In the genomic region with DNA sequence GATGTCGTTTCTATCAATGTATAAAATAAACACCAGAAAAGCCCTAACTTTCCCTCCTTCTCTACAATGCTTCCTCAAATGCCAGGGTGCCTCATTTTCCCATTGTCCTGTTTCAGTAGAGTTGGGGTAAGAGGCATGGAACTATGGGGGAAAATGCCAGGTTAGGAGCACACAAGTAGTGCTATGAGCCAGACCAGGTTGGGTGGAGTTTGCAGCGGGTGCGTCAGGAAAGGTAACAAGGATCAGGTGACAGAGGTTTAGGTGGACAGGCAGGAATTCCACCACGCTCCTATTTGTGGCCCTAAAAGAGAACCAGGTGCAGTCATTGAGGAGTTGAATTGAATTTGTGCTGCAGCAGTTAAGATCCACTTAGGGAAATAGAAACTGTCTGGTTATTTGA, we compare ENCODE assay signal across 10 cellular contexts. TPM values are rescaled to one million over a fixed set of nuclear protein-coding genes. Genes with fewer than 3 reads are reported as not detected.
DNase-seq lines count a peak whose midpoint lies in the region; ATAC-seq and TF ChIP-seq lines count a peak whose summit lies in the region.
"Had no signal": no experiment of that assay in that cellular context is flagged by ENCODE, and none has a peak within 500 bp of the region (broad histone marks: within the 10 kb centered on the region; RNA-seq: fewer than 3 reads in every experiment).

No MANE protein-coding gene starts in this region.

- BruUV-seq in PC-9 (replicated peaks; lab: Mats Ljungman, UMichigan) = no TSS peak

- no peak for TF ChIP-seq POLR2A in esophagus squamous epithelium (IDR thresholded peaks at IDR 0.05)

- H3K9me3 Mint-ChIP-seq in activated CD4-positive, alpha-beta T cell treated with anti-CD3 and anti-CD28 coated beads, Interleukin-2, amount 10 ng/mL, durations not matched to agents 24 days and 14 days = no peaks in the 10 kb centered on the region
- H3K9me3 Mint-ChIP-seq in stimulated activated naive CD8-positive, alpha-beta T cell treated with anti-CD3 and anti-CD28 coated beads, Interleukin-15, amount 100 ng/mL, for 72 hours = peaks cover 0 to 6% of the 10 kb centered on the region in 2 donors

- peak overlapping the region; percentile 53 for H3K4me3 Mint-ChIP-seq in activated CD4-positive, alpha-beta T cell treated with anti-CD3 and anti-CD28 coated beads, Interleukin-2, amount 10 ng/mL, durations not matched to agents 24 days and 14 days
- peak overlapping the region; percentile 33 to 36 for H3K4me3 Mint-ChIP-seq in stimulated activated naive CD8-positive, alpha-beta T cell treated with anti-CD3 and anti-CD28 coated beads, Interleukin-15, amount 100 ng/mL, for 72 hours

- peaks cover 69% of the 10 kb centered on the region for H3K36me3 Mint-ChIP-seq in activated CD4-positive, alpha-beta T cell treated with anti-CD3 and anti-CD28 coated beads, Interleukin-2, amount 10 ng/mL, durations not matched to agents 24 days and 14 days (ENCODE audit: low read depth)

- POLR2A ChIA-PET in PC-9 (lab: Charles Lee; ENCODE audit: unreplicated experiment) = interaction anchor here (0.7 kb wide), 1 partner anchor 124 kb away, joined by 3 read pairs; no protein-coding TSS in a partner anchor

- no peak for ATAC-seq in stimulated activated naive CD8-positive, alpha-beta T cell treated with anti-CD3 and anti-CD28 coated beads, Interleukin-15, amount 100 ng/mL, for 72 hours
- ATAC-seq in HG02759 (IDR thresholded peaks at IDR 0.05; ENCODE audit: unreplicated experiment) (no peak), HG03432 (IDR thresholded peaks at IDR 0.05; ENCODE audit: unreplicated experiment) (no peak)

- H3K27ac Mint-ChIP-seq in activated CD4-positive, alpha-beta T cell treated with anti-CD3 and anti-CD28 coated beads, Interleukin-2, amount 10 ng/mL, durations not matched to agents 24 days and 14 days = peak overlapping the region; percentile 86
- H3K27ac Mint-ChIP-seq in stimulated activated naive CD8-positive, alpha-beta T cell treated with anti-CD3 and anti-CD28 coated beads, Interleukin-15, amount 100 ng/mL, for 72 hours = peak overlapping the region; percentile 10 to 96

- H3K36me3 ChIP-seq in PC-9 (ENCODE audit: low read depth) (no peaks in the 10 kb centered on the region), esophagus squamous epithelium (no peaks in the 10 kb centered on the region)

- no peak for TF ChIP-seq CTCF in PC-9 (conservative IDR thresholded peaks at IDR 0.05)
- no peak for TF ChIP-seq CTCF in esophagus squamous epithelium (IDR thresholded peaks at IDR 0.05)

- H3K9me3 ChIP-seq in PC-9 (ENCODE audit: insufficient read depth, low read depth) = no peaks in the 10 kb centered on the region
- H3K9me3 ChIP-seq in esophagus squamous epithelium = no peaks in the 10 kb centered on the region

- CTCF ChIA-PET in PC-9 (lab: Charles Lee) = no interaction called here

- WGBS in esophagus squamous epithelium, 2 donors = 45 to 53% methylated on average over 4 of the region's 4 CpGs

- H3K9me2 ChIP-seq in PC-9 (ENCODE audit: insufficient read depth) = no peaks in the 10 kb centered on the region

- no peak overlapping the region for H2AFZ ChIP-seq in PC-9

- no peak for DNase-seq in activated CD4-positive, alpha-beta T cell treated with anti-CD3 and anti-CD28 coated beads, Interleukin-2, amount 10 ng/mL, durations not matched to agents 24 days and 14 days
- DNase-seq in activated CD4-positive, alpha-beta T cell treated with anti-CD3 and anti-CD28 coated beads for 4 hours = no peak
- peak; percentile 38 to 70 for DNase-seq in PC-9
- DNase-seq in esophagus squamous epithelium (lab: John Stamatoyannopoulos, UW) = no peak
- no peak for DNase-seq in stimulated activated naive CD8-positive, alpha-beta T cell treated with anti-CD3 and anti-CD28 coated beads, Interleukin-15, amount 100 ng/mL, for 72 hours
- no peak for DNase-seq in kidney tubule cell (ENCODE audit: low spot score)
- DNase-seq: NCI-H1694 treated with DMSO at 0.1 percent for 48 hours; stimulated activated CD4-positive, alpha-beta T cell treated with anti-CD3 and anti-CD28 coated beads, Interleukin-12 subunit alpha, Interleukin-12 subunit beta, amount 100 ng/mL, for 4 hours had no signal

- H3K27me3 Mint-ChIP-seq in activated CD4-positive, alpha-beta T cell treated with anti-CD3 and anti-CD28 coated beads, Interleukin-2, amount 10 ng/mL, durations not matched to agents 24 days and 14 days = no peaks in the 10 kb centered on the region
- H3K27me3 Mint-ChIP-seq in stimulated activated naive CD8-positive, alpha-beta T cell treated with anti-CD3 and anti-CD28 coated beads, Interleukin-15, amount 100 ng/mL, for 72 hours = no peaks in the 10 kb centered on the region

- intact Hi-C loops in activated CD4-positive, alpha-beta T cell treated with anti-CD3 and anti-CD28 coated beads, Interleukin-2, amount 10 ng/mL, durations not matched to agents 24 days and 14 days (cut with micrococcal nuclease) = no loop called here
- intact Hi-C loops in PC-9 (cut with micrococcal nuclease; ENCODE audit: unreplicated experiment) (loop anchor here (5.0 kb wide), 1 partner anchor 39 kb away; no protein-coding TSS in a partner anchor), esophagus squamous epithelium (cut with DNase I) (no loop called here)

- peak overlapping the region; percentile 52 for H3K4me2 ChIP-seq in PC-9

- H3F3A ChIP-seq in PC-9 (ENCODE audit: insufficient read depth, low read depth) = peaks cover 16% of the 10 kb centered on the region; the same call in 1 of the 2 replicates

- no peaks in the 10 kb centered on the region for H3K79me2 ChIP-seq in PC-9 (ENCODE audit: low read depth)

- H3K27ac ChIP-seq in PC-9 (peak overlapping the region; percentile 45), esophagus squamous epithelium (peak overlapping the region; percentile 2 to 76 (median 41))

- H3K4me3 ChIP-seq in PC-9 (no peak overlapping the region), esophagus squamous epithelium (no peak overlapping the region)

- H4K20me1 ChIP-seq in PC-9 (ENCODE audit: insufficient read depth) = no peaks in the 10 kb centered on the region

- H3K27me3 ChIP-seq in PC-9 (ENCODE audit: insufficient read depth, low read depth) = no peaks in the 10 kb centered on the region
- no peaks in the 10 kb centered on the region for H3K27me3 ChIP-seq in esophagus squamous epithelium

- H3K4me1 Mint-ChIP-seq in activated CD4-positive, alpha-beta T cell treated with anti-CD3 and anti-CD28 coated beads, Interleukin-2, amount 10 ng/mL, durations not matched to agents 24 days and 14 days = peaks cover 47% of the 10 kb centered on the region
- H3K4me1 Mint-ChIP-seq in stimulated activated naive CD8-positive, alpha-beta T cell treated with anti-CD3 and anti-CD28 coated beads, Interleukin-15, amount 100 ng/mL, for 72 hours = peaks cover 66% of the 10 kb centered on the region

- H3K4me1 ChIP-seq in PC-9 (replicated peaks; ENCODE audit: insufficient read depth) = peaks cover 57% of the 10 kb centered on the region
- peaks cover 0 to 39% (median 14%) of the 10 kb centered on the region in 3 donors for H3K4me1 ChIP-seq in esophagus squamous epithelium

RNA-seq across cellular contexts. Expression of gene SYTL3, which starts 36.5 kb away (rescaled TPM):
- 102 and 106 TPM in 2 replicates for total RNA-seq in activated CD4-positive, alpha-beta T cell treated with anti-CD3 and anti-CD28 coated beads, Interleukin-2, amount 10 ng/mL, durations not matched to agents 24 days and 14 days
- total RNA-seq in PC-9 (2021) (7.8 and 8.3 TPM in 2 replicates), esophagus squamous epithelium (1 to 10 TPM; 1.6 to 8.0 (median 3.0) TPM)

RNA-seq across cellular contexts. Expression of gene DYNLT1, which starts 41.8 kb away (rescaled TPM):
- 103 and 110 TPM in 2 replicates for total RNA-seq in activated CD4-positive, alpha-beta T cell treated with anti-CD3 and anti-CD28 coated beads, Interleukin-2, amount 10 ng/mL, durations not matched to agents 24 days and 14 days
- total RNA-seq in PC-9 (2021) (99.6 and 105 TPM in 2 replicates), esophagus squamous epithelium (100 to 1,000 TPM in 1 of 4 donors, 10 to 100 TPM in 3; 78.7 to 107 (median 87.4) TPM)

Comparison
In these comparisons a context has a peak if more than half of its experiments do, and no peak if none do; other contexts are left out.
1. DNase-seq: peak in PC-9 (2 of 2); none in activated CD4-positive, alpha-beta T cell treated with anti-CD3 and anti-CD28 coated beads, Interleukin-2, amount 10 ng/mL, durations not matched to agents 24 days and 14 days (single experiment), activated CD4-positive, alpha-beta T cell treated with anti-CD3 and anti-CD28 coated beads for 4 hours (0 of 2), esophagus squamous epithelium (single experiment), stimulated activated naive CD8-positive, alpha-beta T cell treated with anti-CD3 and anti-CD28 coated beads, Interleukin-15, amount 100 ng/mL, for 72 hours (0 of 2) and kidney tubule cell (single experiment).
2. RNA of gene SYTL3, which starts 36.5 kb away (total RNA-seq): 102 to 106 TPM in activated CD4-positive, alpha-beta T cell treated with anti-CD3 and anti-CD28 coated beads, Interleukin-2, amount 10 ng/mL, durations not matched to agents 24 days and 14 days; 7.8 to 8.3 TPM in PC-9 and 1.6 to 8.0 TPM in esophagus squamous epithelium; every median in the first group is over 10 times any median in the second.